In genomic region chr10:50386992-50387735, GRCh38 we compare ENCODE assay signal across 26 cellular contexts.
DNase-seq lines count a peak whose midpoint lies in the region; ATAC-seq and TF ChIP-seq lines count a peak whose summit lies in the region.
"Had no signal": no experiment of that assay in that cellular context is flagged by ENCODE, and none has a peak within 500 bp of the region (broad histone marks: within the 10 kb centered on the region; RNA-seq: fewer than 3 reads in every experiment).

No MANE protein-coding gene starts in this region.

- H3K4me1 Mint-ChIP-seq in Caco-2 (ENCODE audit: low read depth, unreplicated experiment) (peaks cover 24% of the 10 kb centered on the region), natural killer cell (peaks cover 25 to 27% of the 10 kb centered on the region in 2 donors)
- H3K4me1 Mint-ChIP-seq: mesothelial cell of epicardium had no signal

- ATAC-seq in GM21786 (IDR thresholded peaks at IDR 0.05; ENCODE audit: unreplicated experiment) (peak; percentile 11), natural killer cell (no peak)
- ATAC-seq: heart left ventricle, right cardiac atrium, SK-N-SH treated with all-trans-retinoic acid at 6 μM for 48 hours had no signal

- POLR2A ChIA-PET in Caco-2 (lab: Charles Lee): interaction anchor here (1.3 kb wide), 1 partner anchor 20 kb away, joined by 3 read pairs; no protein-coding TSS in a partner anchor

- H4K5ac ChIP-seq in mesendoderm (ENCODE audit: low read length): no peak overlapping the region

- peaks cover 4% of the 10 kb centered on the region for H3K36me3 Mint-ChIP-seq in Caco-2 (ENCODE audit: insufficient read depth, unreplicated experiment)
- H3K36me3 Mint-ChIP-seq in natural killer cell: no peaks in the 10 kb centered on the region
- H3K36me3 Mint-ChIP-seq: activated CD4-positive, alpha-beta memory T cell treated with anti-CD3 and anti-CD28 coated beads for 36 hours had no signal

- no peak overlapping the region for H2AK5ac ChIP-seq in mesendoderm (ENCODE audit: low read length)

- H3K9ac ChIP-seq in mesendoderm (ENCODE audit: low read length): no peak overlapping the region
- H3K9ac ChIP-seq: BLaER1 had no signal

- peak overlapping the region; percentile 16 for H3K4ac ChIP-seq in mesendoderm (ENCODE audit: low read depth, low read length)

- TF ChIP-seq EP300 in esophagus muscularis mucosa (IDR thresholded peaks at IDR 0.05): no peak

- no peaks in the 10 kb centered on the region; the same call in 1 of the 2 replicates for H3K36me3 ChIP-seq in Caco-2 (ENCODE audit: control insufficient read depth, insufficient read depth, low read length)
- H3K36me3 ChIP-seq in mesendoderm (ENCODE audit: control insufficient read depth, insufficient read depth, low read length): no peaks in the 10 kb centered on the region
- H3K36me3 ChIP-seq in esophagus muscularis mucosa: no peaks in the 10 kb centered on the region
- H3K36me3 ChIP-seq: BLaER1, cardiac muscle cell, heart left ventricle, ovary, upper lobe of left lung had no signal

- DNase-seq in Caco-2: no peak
- DNase-seq in RPMI8226: peak; percentile 4
- DNase-seq in mesendoderm: no peak
- DNase-seq in NCI-H82 (lab: John Stamatoyannopoulos, UW): no peak
- no peak for DNase-seq in esophagus muscularis mucosa (ENCODE audit: extremely low spot score)
- no peak for DNase-seq in middle frontal gyrus (ENCODE audit: extremely low spot score, low spot score)
- no peak for DNase-seq in natural killer cell
- DNase-seq: activated CD4-positive, alpha-beta memory T cell treated with anti-CD3 and anti-CD28 coated beads for 36 hours; activated CD4-positive, CD25-positive, alpha-beta regulatory T cell; activated effector memory CD4-positive, alpha-beta T cell treated with anti-CD3 and anti-CD28 coated beads, Interleukin-2, amount 50 U/mL, for 16 hours; Calu3; EL; heart left ventricle; NCI-H1417; NCI-H524; ovary; right cardiac atrium; stimulated activated CD4-positive, alpha-beta T cell treated with anti-CD3 and anti-CD28 coated beads, Interleukin-15, amount 100 ng/mL, for 24 hours; T-helper 9 cell; upper lobe of left lung had no signal

- H3K9me3 Mint-ChIP-seq in Caco-2 (ENCODE audit: unreplicated experiment) (no peaks in the 10 kb centered on the region), natural killer cell (no peaks in the 10 kb centered on the region)
- H3K9me3 Mint-ChIP-seq: activated CD4-positive, alpha-beta memory T cell treated with anti-CD3 and anti-CD28 coated beads for 36 hours; mesothelial cell of epicardium; nephron had no signal

- H3K23ac ChIP-seq in mesendoderm (ENCODE audit: low read length): no peak overlapping the region

- no peak overlapping the region for H3K56ac ChIP-seq in mesendoderm (ENCODE audit: low read length)

- H3K27ac Mint-ChIP-seq in Caco-2 (ENCODE audit: unreplicated experiment) (peak overlapping the region; percentile 3), natural killer cell (no peak overlapping the region)
- H3K27ac Mint-ChIP-seq: activated CD4-positive, alpha-beta memory T cell treated with anti-CD3 and anti-CD28 coated beads for 36 hours; mesothelial cell of epicardium; nephron had no signal

- H3K27ac ChIP-seq in mesendoderm (ENCODE audit: low read depth, low read length): no peak overlapping the region
- H3K27ac ChIP-seq in esophagus muscularis mucosa (replicated peaks in 1 of 4): no peak overlapping the region
- H3K27ac ChIP-seq: BLaER1, cardiac muscle cell, heart left ventricle, ovary, upper lobe of left lung had no signal

- peak overlapping the region; percentile 14 for H3K4me3 Mint-ChIP-seq in Caco-2 (ENCODE audit: unreplicated experiment)
- H3K4me3 Mint-ChIP-seq in natural killer cell: no peak overlapping the region
- H3K4me3 Mint-ChIP-seq: activated CD4-positive, alpha-beta memory T cell treated with anti-CD3 and anti-CD28 coated beads for 36 hours; mesothelial cell of epicardium; nephron had no signal

- H3K79me2 ChIP-seq in mesendoderm (ENCODE audit: control insufficient read depth, insufficient read depth, low read length): no peaks in the 10 kb centered on the region

- no peak for TF ChIP-seq POLR2A in esophagus muscularis mucosa (IDR thresholded peaks at IDR 0.05; ENCODE audit: low read depth)

- no TSS peak for BruUV-seq in Caco-2 (replicated peaks; lab: Mats Ljungman, UMichigan)

- CTCF ChIA-PET in Caco-2 (lab: Charles Lee): interaction anchor here (3.2 kb wide), 1 partner anchor 19 kb away, joined by 14 read pairs; no protein-coding TSS in a partner anchor

- no peak overlapping the region for H3K4me3 ChIP-seq in Caco-2 (ENCODE audit: low read depth, low read length)
- no peak overlapping the region for H3K4me3 ChIP-seq in mesendoderm (ENCODE audit: low read length)
- H3K4me3 ChIP-seq in esophagus muscularis mucosa: no peak overlapping the region
- H3K4me3 ChIP-seq: BLaER1, cardiac muscle cell, heart left ventricle, ovary, upper lobe of left lung had no signal

- H3K27me3 Mint-ChIP-seq in Caco-2 (ENCODE audit: insufficient read depth, unreplicated experiment) (no peaks in the 10 kb centered on the region), natural killer cell (ENCODE audit: low read depth in 2 of 2) (no peaks in the 10 kb centered on the region)
- H3K27me3 Mint-ChIP-seq: activated CD4-positive, alpha-beta memory T cell treated with anti-CD3 and anti-CD28 coated beads for 36 hours had no signal

- H3K79me1 ChIP-seq in mesendoderm (ENCODE audit: low read length): peaks cover 2% of the 10 kb centered on the region

- H4K8ac ChIP-seq in mesendoderm (ENCODE audit: low read depth, low read length): no peak overlapping the region

- no CpG with 5 or more reads among the region's 7 CpGs for WGBS in mesendoderm (ENCODE audit: extremely low coverage, insufficient coverage, low lambda C conversion rate)
- 94% methylated on average over 7 of the region's 7 CpGs for WGBS in esophagus muscularis mucosa

- H3K4me1 ChIP-seq in Caco-2 (peaks cover 28% of the 10 kb centered on the region), mesendoderm (ENCODE audit: control insufficient read depth, low read depth, low read length) (no peaks in the 10 kb centered on the region), esophagus muscularis mucosa (peaks cover 7 to 42% (median 15%) of the 10 kb centered on the region in 4 donors)

- no peak overlapping the region for H3K18ac ChIP-seq in mesendoderm (ENCODE audit: low read length)

- no peak overlapping the region for H2BK15ac ChIP-seq in mesendoderm (replicated peaks; ENCODE audit: low read depth)

- no peak for TF ChIP-seq CTCF in Caco-2 (IDR thresholded peaks at IDR 0.05; ENCODE audit: insufficient read depth in 1 of 2, low read depth in 1 of 2, low read length in 1 of 2, severe bottlenecking in 1 of 2, unreplicated experiment in 1 of 2)
- TF ChIP-seq CTCF in esophagus muscularis mucosa (IDR thresholded peaks at IDR 0.05): no peak
- TF ChIP-seq CTCF in natural killer cell (IDR thresholded peaks at IDR 0.05): no peak

- no peak overlapping the region for H2BK5ac ChIP-seq in mesendoderm (ENCODE audit: low read length)

- H3K27me3 ChIP-seq in Caco-2 (replicated peaks; ENCODE audit: control insufficient read depth, insufficient read depth, low read length) (no peaks in the 10 kb centered on the region), mesendoderm (ENCODE audit: insufficient read depth, low read length, poor library complexity) (no peaks in the 10 kb centered on the region), esophagus muscularis mucosa (no peaks in the 10 kb centered on the region)
- H3K27me3 ChIP-seq: BLaER1, cardiac muscle cell, heart left ventricle, ovary, upper lobe of left lung had no signal

- no peak overlapping the region for H2BK120ac ChIP-seq in mesendoderm (ENCODE audit: low read depth, low read length)

- H3K9me3 ChIP-seq in Caco-2: no peaks in the 10 kb centered on the region
- H3K9me3 ChIP-seq in esophagus muscularis mucosa: no peaks in the 10 kb centered on the region
- H3K9me3 ChIP-seq: BLaER1, heart left ventricle, ovary, upper lobe of left lung had no signal

- intact Hi-C loops in Caco-2 (cut with micrococcal nuclease; ENCODE audit: unreplicated experiment) (no loop called here), esophagus muscularis mucosa (cut with DNase I) (no loop called here), natural killer cell (cut with micrococcal nuclease) (no loop called here)

- no peak overlapping the region for H3K4me2 ChIP-seq in mesendoderm (ENCODE audit: low read length)
- H3K4me2 ChIP-seq: BLaER1 had no signal
